In the genomic region with DNA sequence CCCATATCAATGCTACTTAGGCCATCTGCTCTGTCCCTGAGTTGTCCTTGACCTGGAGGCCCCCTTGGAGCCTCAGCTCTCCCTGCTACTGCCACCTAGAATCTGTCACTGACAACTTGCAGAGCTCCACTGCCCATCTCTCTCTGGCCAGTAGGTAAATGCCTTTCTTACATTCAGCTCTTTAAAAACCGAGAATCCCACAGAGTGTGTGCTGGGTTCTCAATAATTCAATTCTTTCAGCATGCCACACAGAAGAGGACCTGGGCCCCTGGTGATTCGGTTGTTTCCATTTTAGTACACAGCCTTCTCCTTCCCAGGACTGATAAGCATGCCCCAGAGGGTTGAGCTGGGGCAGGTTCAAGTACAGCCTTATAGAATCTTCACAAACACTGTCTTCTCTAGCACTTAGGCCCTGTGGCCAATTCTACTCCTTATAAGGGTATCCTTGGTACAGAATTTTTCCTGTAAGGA, we compare ENCODE assay signal across 9 cellular contexts. TPM values are rescaled to one million over a fixed set of nuclear protein-coding genes. Genes with fewer than 3 reads are reported as not detected.
DNase-seq lines count a peak whose midpoint lies in the region; ATAC-seq and TF ChIP-seq lines count a peak whose summit lies in the region.
"Had no signal": no experiment of that assay in that cellular context is flagged by ENCODE, and none has a peak within 500 bp of the region (broad histone marks: within the 10 kb centered on the region; RNA-seq: fewer than 3 reads in every experiment).

No MANE protein-coding gene starts in this region.

- H3K27ac Mint-ChIP-seq in H9: peak overlapping the region; percentile 2 to 90 (median 80); a peak in 5 of 7 replicates
- H3K27ac Mint-ChIP-seq in glutamatergic neuron (ENCODE audit: unreplicated experiment): peak overlapping the region; percentile 89

- no peaks in the 10 kb centered on the region for H3K79me2 ChIP-seq in H9 (ENCODE audit: insufficient read depth, low read length)

- no peaks in the 10 kb centered on the region for H3K36me3 ChIP-seq in sigmoid colon

- no peak overlapping the region for H3K23ac ChIP-seq in H9 (ENCODE audit: insufficient read length, low read depth, low read length)

- H3K9me3 Mint-ChIP-seq in H9: no peaks in the 10 kb centered on the region; a peak in 1 of 5 replicates
- no peaks in the 10 kb centered on the region for H3K9me3 Mint-ChIP-seq in glutamatergic neuron (ENCODE audit: unreplicated experiment)

- no peak overlapping the region for H2BK5ac ChIP-seq in H9 (ENCODE audit: insufficient read length, low read length)

- H3K4me1 Mint-ChIP-seq in H9 (peaks cover 24 to 27% of the 10 kb centered on the region in 2 experiments), glutamatergic neuron (ENCODE audit: low read depth, unreplicated experiment) (peaks cover 11% of the 10 kb centered on the region)

- no peak overlapping the region for H2AFZ ChIP-seq in H9 (ENCODE audit: low read length)

- intact Hi-C loops in sigmoid colon (cut with DNase I): loop anchor here (5.0 kb wide), 1 partner anchor 100 kb away; a partner anchor contains a TSS

- no peaks in the 10 kb centered on the region for H3K23me2 ChIP-seq in H9 (ENCODE audit: insufficient read length, low read depth, low read length, poor library complexity, severe bottlenecking)

- no peak overlapping the region for H3K9ac ChIP-seq in H9 (ENCODE audit: extremely low read depth, insufficient read length, low read length)

- H3K4me3 Mint-ChIP-seq in H9 (no peak overlapping the region), glutamatergic neuron (ENCODE audit: unreplicated experiment) (peak overlapping the region; percentile 27)

- TF ChIP-seq POLR2A in sigmoid colon (IDR thresholded peaks at IDR 0.05): no peak

- no peak overlapping the region for H3K4me2 ChIP-seq in H9 (ENCODE audit: insufficient read depth, insufficient read length, low read length)

- H3K27me3 ChIP-seq in H9 (ENCODE audit: insufficient read depth, low read length) (no peaks in the 10 kb centered on the region), sigmoid colon (no peaks in the 10 kb centered on the region)

- H3T11ph ChIP-seq in H9 (ENCODE audit: low read length): no peak overlapping the region

- H4K5ac ChIP-seq in H9 (ENCODE audit: insufficient read length, low read depth, low read length): no peak overlapping the region

- H4K20me1 ChIP-seq in H9 (ENCODE audit: control insufficient read depth, insufficient read depth, insufficient read length): no peaks in the 10 kb centered on the region

- H3K18ac ChIP-seq in H9 (ENCODE audit: insufficient read length, low read depth, low read length): peak overlapping the region; percentile 5

- no peak overlapping the region for H2BK12ac ChIP-seq in H9 (ENCODE audit: insufficient read length, low read depth, low read length)

- H3K4me1 ChIP-seq in H9 (ENCODE audit: insufficient read depth, low read length) (peaks cover 7% of the 10 kb centered on the region), sigmoid colon (peaks cover 0 to 19% (median 15%) of the 10 kb centered on the region in 4 donors)

- no peak overlapping the region for H4K8ac ChIP-seq in H9 (replicated peaks; ENCODE audit: insufficient read length, low read depth, low read length)

- H4K91ac ChIP-seq in H9 (ENCODE audit: insufficient read length, low read depth, low read length): no peak overlapping the region

- TF ChIP-seq EP300 in sigmoid colon (IDR thresholded peaks at IDR 0.05): no peak

- ATAC-seq in SK-N-SH treated with all-trans-retinoic acid at 6 μM for 48 hours (peak; percentile 11; the same call in 2 of the 3 replicates), HG02885 (IDR thresholded peaks at IDR 0.05; ENCODE audit: poor library complexity, unreplicated experiment) (no peak), HG02678 (IDR thresholded peaks at IDR 0.05; ENCODE audit: unreplicated experiment) (no peak)

- H3K79me1 ChIP-seq in H9 (ENCODE audit: insufficient read depth, low read depth, low read length, poor library complexity, severe bottlenecking): no peaks in the 10 kb centered on the region

- H3K27ac ChIP-seq in H9 (ENCODE audit: insufficient read length, low read depth, low read length) (peak overlapping the region; percentile 26), sigmoid colon (peak overlapping the region; percentile 91 to 96 (median 95))

- H3K9me3 ChIP-seq in H9 (ENCODE audit: control insufficient read depth, low read depth, low read length) (no peaks in the 10 kb centered on the region), sigmoid colon (no peaks in the 10 kb centered on the region)

- H3K14ac ChIP-seq in H9 (ENCODE audit: insufficient read depth, low read length): no peak overlapping the region

- no peaks in the 10 kb centered on the region for H3K36me3 Mint-ChIP-seq in H9 (ENCODE audit: insufficient read depth in 1 of 3, low read depth in 3 of 3)
- H3K36me3 Mint-ChIP-seq in glutamatergic neuron (ENCODE audit: unreplicated experiment): no peaks in the 10 kb centered on the region

- WGBS in H9 (ENCODE audit: extremely low coverage, insufficient read length, low lambda C conversion rate): no CpG with 5 or more reads among the region's 2 CpGs
- 80 to 84% methylated on average over 2 of the region's 2 CpGs for WGBS in sigmoid colon, 2 donors

- no peak overlapping the region for H2BK20ac ChIP-seq in H9 (ENCODE audit: low read depth, low read length, poor library complexity, severe bottlenecking)

- no peak overlapping the region for H2BK15ac ChIP-seq in H9 (ENCODE audit: low read depth, low read length)

- no peak overlapping the region for H3K56ac ChIP-seq in H9 (ENCODE audit: insufficient read length, low read depth, low read length)

- H3K4ac ChIP-seq in H9 (ENCODE audit: low read depth, low read length): no peak overlapping the region; the same call in 1 of the 2 replicates

- no peak overlapping the region for H3K4me3 ChIP-seq in sigmoid colon

- DNase-seq in H9 (peak; percentile 47), glutamatergic neuron (no peak), sigmoid colon (no peak), midbrain (lab: John Stamatoyannopoulos, UW) (no peak), HuH-7 (ENCODE audit: low spot score) (no peak)
- DNase-seq: NCI-H69 had no signal

- H2BK120ac ChIP-seq in H9 (ENCODE audit: low read depth, low read length, poor library complexity, severe bottlenecking): no peak overlapping the region

- no peak overlapping the region for H2AK5ac ChIP-seq in H9 (ENCODE audit: insufficient read length, low read length)

- H3K27me3 Mint-ChIP-seq in H9 (ENCODE audit: low read depth) (no peaks in the 10 kb centered on the region), glutamatergic neuron (ENCODE audit: unreplicated experiment) (peaks cover 3% of the 10 kb centered on the region)

- TF ChIP-seq CTCF in H9 (conservative IDR thresholded peaks at IDR 0.05) (no peak), glutamatergic neuron (IDR thresholded peaks at IDR 0.05; ENCODE audit: partially characterized antibody, unreplicated experiment) (no peak), sigmoid colon (IDR thresholded peaks at IDR 0.05) (no peak)

TF ChIP-seq in SK-N-SH treated with all-trans-retinoic acid at 6 μM for 48 hours, 23 proteins besides CTCF, POLR2A, EP300 and RAD21 (continues in another document):
- TF ChIP-seq TOX (CRISPR knock-in tag; IDR thresholded peaks at IDR 0.05; ENCODE audit: borderline replicate concordance): no peak
- TF ChIP-seq, protein P1, sequence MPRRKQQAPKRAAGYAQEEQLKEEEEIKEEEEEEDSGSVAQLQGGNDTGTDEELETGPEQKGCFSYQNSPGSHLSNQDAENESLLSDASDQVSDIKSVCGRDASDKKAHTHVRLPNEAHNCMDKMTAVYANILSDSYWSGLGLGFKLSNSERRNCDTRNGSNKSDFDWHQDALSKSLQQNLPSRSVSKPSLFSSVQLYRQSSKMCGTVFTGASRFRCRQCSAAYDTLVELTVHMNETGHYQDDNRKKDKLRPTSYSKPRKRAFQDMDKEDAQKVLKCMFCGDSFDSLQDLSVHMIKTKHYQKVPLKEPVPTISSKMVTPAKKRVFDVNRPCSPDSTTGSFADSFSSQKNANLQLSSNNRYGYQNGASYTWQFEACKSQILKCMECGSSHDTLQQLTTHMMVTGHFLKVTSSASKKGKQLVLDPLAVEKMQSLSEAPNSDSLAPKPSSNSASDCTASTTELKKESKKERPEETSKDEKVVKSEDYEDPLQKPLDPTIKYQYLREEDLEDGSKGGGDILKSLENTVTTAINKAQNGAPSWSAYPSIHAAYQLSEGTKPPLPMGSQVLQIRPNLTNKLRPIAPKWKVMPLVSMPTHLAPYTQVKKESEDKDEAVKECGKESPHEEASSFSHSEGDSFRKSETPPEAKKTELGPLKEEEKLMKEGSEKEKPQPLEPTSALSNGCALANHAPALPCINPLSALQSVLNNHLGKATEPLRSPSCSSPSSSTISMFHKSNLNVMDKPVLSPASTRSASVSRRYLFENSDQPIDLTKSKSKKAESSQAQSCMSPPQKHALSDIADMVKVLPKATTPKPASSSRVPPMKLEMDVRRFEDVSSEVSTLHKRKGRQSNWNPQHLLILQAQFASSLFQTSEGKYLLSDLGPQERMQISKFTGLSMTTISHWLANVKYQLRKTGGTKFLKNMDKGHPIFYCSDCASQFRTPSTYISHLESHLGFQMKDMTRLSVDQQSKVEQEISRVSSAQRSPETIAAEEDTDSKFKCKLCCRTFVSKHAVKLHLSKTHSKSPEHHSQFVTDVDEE (CRISPR knock-in tag; IDR thresholded peaks at IDR 0.05): no peak
- no peak for TF ChIP-seq ZNF565 (CRISPR knock-in tag; conservative IDR thresholded peaks at IDR 0.05; ENCODE audit: low read depth)
- TF ChIP-seq, protein P2, sequence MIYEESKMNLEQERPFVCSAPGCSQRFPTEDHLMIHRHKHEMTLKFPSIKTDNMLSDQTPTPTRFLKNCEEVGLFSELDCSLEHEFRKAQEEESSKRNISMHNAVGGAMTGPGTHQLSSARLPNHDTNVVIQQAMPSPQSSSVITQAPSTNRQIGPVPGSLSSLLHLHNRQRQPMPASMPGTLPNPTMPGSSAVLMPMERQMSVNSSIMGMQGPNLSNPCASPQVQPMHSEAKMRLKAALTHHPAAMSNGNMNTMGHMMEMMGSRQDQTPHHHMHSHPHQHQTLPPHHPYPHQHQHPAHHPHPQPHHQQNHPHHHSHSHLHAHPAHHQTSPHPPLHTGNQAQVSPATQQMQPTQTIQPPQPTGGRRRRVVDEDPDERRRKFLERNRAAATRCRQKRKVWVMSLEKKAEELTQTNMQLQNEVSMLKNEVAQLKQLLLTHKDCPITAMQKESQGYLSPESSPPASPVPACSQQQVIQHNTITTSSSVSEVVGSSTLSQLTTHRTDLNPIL (CRISPR knock-in tag; IDR thresholded peaks at IDR 0.05; ENCODE audit: low read depth): no peak
- no peak for TF ChIP-seq RARB (CRISPR knock-in tag; IDR thresholded peaks at IDR 0.05)
- TF ChIP-seq ARNTL (CRISPR knock-in tag; IDR thresholded peaks at IDR 0.05; ENCODE audit: borderline replicate concordance, low read depth): no peak
- no peak for TF ChIP-seq SNAI2 (CRISPR knock-in tag; IDR thresholded peaks at IDR 0.05)
- no peak for TF ChIP-seq TCF4 (CRISPR knock-in tag; IDR thresholded peaks at IDR 0.05; ENCODE audit: borderline replicate concordance)

RNA-seq across cellular contexts. Expression of a gene that starts 22.0 kb away (rescaled TPM):
- 192 and 205 TPM in 2 replicates for total RNA-seq in H9 (2021)
- total RNA-seq in glutamatergic neuron (ENCODE audit: unreplicated experiment): 72.9 TPM
- 100 to 1,000 TPM; 121 to 180 (median 145) TPM for total RNA-seq in sigmoid colon
- 10 to 100 TPM; 21.3 to 34.3 (median 27.6) TPM for polyA plus RNA-seq in sigmoid colon

RNA-seq across cellular contexts. Expression of a gene that starts 48.0 kb away (rescaled TPM):
- 48.5 and 48.7 TPM in 2 replicates for total RNA-seq in H9 (2021)
- total RNA-seq in glutamatergic neuron (ENCODE audit: unreplicated experiment): 43.6 TPM
- 10 to 100 TPM; 20.3 to 22.2 (median 20.5) TPM for total RNA-seq in sigmoid colon
- polyA plus RNA-seq in sigmoid colon: 10 to 100 TPM in 1 of 3 donors, 1 to 10 TPM in 2; 6.5 to 20.8 (median 6.6) TPM
